Comparison of ENCODE assay signal across 2 cellular contexts in the genomic region with DNA sequence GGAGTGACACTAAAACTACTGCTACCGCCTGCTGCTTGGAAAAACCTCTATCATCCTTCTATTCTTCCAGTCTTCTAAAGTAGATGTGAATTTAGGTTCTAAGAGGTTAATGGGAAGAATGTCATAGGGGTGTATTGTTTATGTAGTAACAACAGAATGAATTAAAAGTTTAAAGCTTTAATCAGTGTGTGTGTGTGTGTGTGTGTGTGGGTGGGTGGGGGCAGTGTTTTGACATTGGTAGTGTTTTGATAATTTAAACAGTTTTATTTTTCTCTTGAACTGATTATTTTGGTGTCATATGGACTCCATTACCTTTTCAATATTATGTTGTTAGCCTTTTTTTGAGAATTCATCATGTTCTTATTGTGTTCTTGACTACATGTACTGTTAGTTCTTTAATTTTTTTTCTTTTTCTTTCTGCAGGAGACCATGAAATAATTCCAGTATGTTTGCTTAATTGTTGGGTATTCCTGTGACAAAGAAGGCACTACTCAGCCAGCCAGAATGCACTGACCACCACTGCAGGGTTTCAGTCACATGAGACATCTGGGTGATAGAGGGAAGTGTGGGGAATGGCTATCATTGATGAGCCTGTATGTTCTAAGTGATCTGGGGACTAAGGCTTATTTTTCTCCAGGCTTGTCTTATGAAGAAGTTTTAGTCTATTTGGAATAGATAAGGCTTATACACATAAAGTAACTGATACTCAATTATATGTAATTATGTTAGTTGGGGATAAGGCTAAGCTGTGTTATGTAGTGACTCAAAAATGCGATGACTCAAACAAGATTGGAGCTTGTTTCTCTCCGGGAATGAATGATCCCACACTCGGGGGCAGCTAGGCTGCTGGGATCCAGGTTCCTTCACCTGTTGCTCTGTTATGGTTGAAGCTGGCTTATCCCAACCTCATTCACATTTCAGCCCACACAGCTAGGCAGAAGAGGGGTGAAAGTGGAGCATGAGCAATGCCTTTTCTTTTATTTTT.
TF ChIP-seq lines count a peak whose summit lies in the region.

No MANE protein-coding gene starts in this region.

TF ChIP-seq in HEK293, 187 proteins besides CTCF, POLR2A, EP300 and RAD21:
- TF ChIP-seq ZNF133 (tag by site-specific recombination; IDR thresholded peaks at IDR 0.05) (no peak), SP7 (tag by site-specific recombination; IDR thresholded peaks at IDR 0.05) (peak; percentile 84), SP3 (tag by site-specific recombination; IDR thresholded peaks at IDR 0.05) (no peak), ZNF600 (tag by site-specific recombination; IDR thresholded peaks at IDR 0.05) (peak; percentile 53; the same call in 1 of the 2 replicates), OVOL3 (tag by site-specific recombination; IDR thresholded peaks at IDR 0.05) (no peak), GLI4 (tag by site-specific recombination; IDR thresholded peaks at IDR 0.05) (no peak), ZNF2 (tag by site-specific recombination; IDR thresholded peaks at IDR 0.05) (no peak), ZBTB17 (tag by site-specific recombination; IDR thresholded peaks at IDR 0.05) (0 out of 2 replicates have a peak, but pooled peaks have one; percentile 18), HOXA7 (CRISPR knock-in tag; IDR thresholded peaks at IDR 0.05; ENCODE audit: borderline replicate concordance) (no peak), ZNF366 (tag by site-specific recombination; conservative IDR thresholded peaks at IDR 0.05) (peak; percentile 73), KLF9 (tag by site-specific recombination; IDR thresholded peaks at IDR 0.05; ENCODE audit: low read depth) (no peak), ZNF335 (tag by site-specific recombination; conservative IDR thresholded peaks at IDR 0.05) (peak; percentile 41; the same call in 1 of the 2 replicates), ZFP37 (tag by site-specific recombination; IDR thresholded peaks at IDR 0.05) (0 out of 2 replicates have a peak, but pooled peaks have one; percentile 19), ZFHX2 (tag by site-specific recombination; conservative IDR thresholded peaks at IDR 0.05) (peak; percentile 72), ZNF843 (tag by site-specific recombination; IDR thresholded peaks at IDR 0.05) (0 out of 2 replicates have a peak, but pooled peaks have one; percentile 40), SCRT2 (tag by site-specific recombination; IDR thresholded peaks at IDR 0.05) (peak; percentile 95), ZNF112 (tag by site-specific recombination; IDR thresholded peaks at IDR 0.05) (no peak), YY2 (tag by site-specific recombination; IDR thresholded peaks at IDR 0.05) (no peak), ZNF626 (tag by site-specific recombination; IDR thresholded peaks at IDR 0.05) (no peak), ZNF37A (tag by site-specific recombination; IDR thresholded peaks at IDR 0.05) (no peak), ZXDB (tag by site-specific recombination; IDR thresholded peaks at IDR 0.05) (0 out of 2 replicates have a peak, but pooled peaks have one; percentile 10), SCRT1 (tag by site-specific recombination; IDR thresholded peaks at IDR 0.05; ENCODE audit: borderline replicate concordance) (no peak), ZNF10 (tag by site-specific recombination; IDR thresholded peaks at IDR 0.05) (peak; percentile 74; the same call in 1 of the 2 replicates), ZNF629 (tag by site-specific recombination; IDR thresholded peaks at IDR 0.05) (peak; percentile 67), ZNF184 (tag by site-specific recombination; IDR thresholded peaks at IDR 0.05) (0 out of 2 replicates have a peak, but pooled peaks have one; percentile 50), EGR2 (tag by site-specific recombination; IDR thresholded peaks at IDR 0.05; ENCODE audit: low read depth) (peak; percentile 75), ZNF433 (tag by site-specific recombination; IDR thresholded peaks at IDR 0.05; ENCODE audit: low read depth) (no peak), ZNF175 (tag by site-specific recombination; IDR thresholded peaks at IDR 0.05) (no peak), ZEB2 (tag by site-specific recombination; IDR thresholded peaks at IDR 0.05) (peak; percentile 68)
- TF ChIP-seq, protein P1, sequence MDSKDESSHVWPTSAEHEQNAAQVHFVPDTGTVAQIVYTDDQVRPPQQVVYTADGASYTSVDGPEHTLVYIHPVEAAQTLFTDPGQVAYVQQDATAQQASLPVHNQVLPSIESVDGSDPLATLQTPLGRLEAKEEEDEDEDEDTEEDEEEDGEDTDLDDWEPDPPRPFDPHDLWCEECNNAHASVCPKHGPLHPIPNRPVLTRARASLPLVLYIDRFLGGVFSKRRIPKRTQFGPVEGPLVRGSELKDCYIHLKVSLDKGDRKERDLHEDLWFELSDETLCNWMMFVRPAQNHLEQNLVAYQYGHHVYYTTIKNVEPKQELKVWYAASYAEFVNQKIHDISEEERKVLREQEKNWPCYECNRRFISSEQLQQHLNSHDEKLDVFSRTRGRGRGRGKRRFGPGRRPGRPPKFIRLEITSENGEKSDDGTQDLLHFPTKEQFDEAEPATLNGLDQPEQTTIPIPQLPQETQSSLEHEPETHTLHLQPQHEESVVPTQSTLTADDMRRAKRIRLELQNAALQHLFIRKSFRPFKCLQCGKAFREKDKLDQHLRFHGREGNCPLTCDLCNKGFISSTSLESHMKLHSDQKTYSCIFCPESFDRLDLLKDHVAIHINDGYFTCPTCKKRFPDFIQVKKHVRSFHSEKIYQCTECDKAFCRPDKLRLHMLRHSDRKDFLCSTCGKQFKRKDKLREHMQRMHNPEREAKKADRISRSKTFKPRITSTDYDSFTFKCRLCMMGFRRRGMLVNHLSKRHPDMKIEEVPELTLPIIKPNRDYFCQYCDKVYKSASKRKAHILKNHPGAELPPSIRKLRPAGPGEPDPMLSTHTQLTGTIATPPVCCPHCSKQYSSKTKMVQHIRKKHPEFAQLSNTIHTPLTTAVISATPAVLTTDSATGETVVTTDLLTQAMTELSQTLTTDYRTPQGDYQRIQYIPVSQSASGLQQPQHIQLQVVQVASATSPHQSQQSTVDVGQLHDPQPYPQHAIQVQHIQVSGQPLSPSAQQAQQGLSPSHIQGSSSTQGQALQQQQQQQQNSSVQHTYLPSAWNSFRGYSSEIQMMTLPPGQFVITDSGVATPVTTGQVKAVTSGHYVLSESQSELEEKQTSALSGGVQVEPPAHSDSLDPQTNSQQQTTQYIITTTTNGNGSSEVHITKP (tag by site-specific recombination; IDR thresholded peaks at IDR 0.05): peak; percentile 37
- TF ChIP-seq, protein P2, sequence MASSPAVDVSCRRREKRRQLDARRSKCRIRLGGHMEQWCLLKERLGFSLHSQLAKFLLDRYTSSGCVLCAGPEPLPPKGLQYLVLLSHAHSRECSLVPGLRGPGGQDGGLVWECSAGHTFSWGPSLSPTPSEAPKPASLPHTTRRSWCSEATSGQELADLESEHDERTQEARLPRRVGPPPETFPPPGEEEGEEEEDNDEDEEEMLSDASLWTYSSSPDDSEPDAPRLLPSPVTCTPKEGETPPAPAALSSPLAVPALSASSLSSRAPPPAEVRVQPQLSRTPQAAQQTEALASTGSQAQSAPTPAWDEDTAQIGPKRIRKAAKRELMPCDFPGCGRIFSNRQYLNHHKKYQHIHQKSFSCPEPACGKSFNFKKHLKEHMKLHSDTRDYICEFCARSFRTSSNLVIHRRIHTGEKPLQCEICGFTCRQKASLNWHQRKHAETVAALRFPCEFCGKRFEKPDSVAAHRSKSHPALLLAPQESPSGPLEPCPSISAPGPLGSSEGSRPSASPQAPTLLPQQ (tag by site-specific recombination; IDR thresholded peaks at IDR 0.05): no peak

TF ChIP-seq in SK-N-SH, 30 proteins besides CTCF, POLR2A, EP300 and RAD21:
- TF ChIP-seq FOSL2 (IDR thresholded peaks at IDR 0.05; ENCODE audit: borderline replicate concordance, low read depth) (peak; percentile 41; the same call in 1 of the 2 replicates), JUND (IDR thresholded peaks at IDR 0.05) (0 out of 2 replicates have a peak, but pooled peaks have one; percentile 41), ELF1 (IDR thresholded peaks at IDR 0.05) (no peak)
